Comparison of ENCODE assay signal across 11 cellular contexts in the genomic region with DNA sequence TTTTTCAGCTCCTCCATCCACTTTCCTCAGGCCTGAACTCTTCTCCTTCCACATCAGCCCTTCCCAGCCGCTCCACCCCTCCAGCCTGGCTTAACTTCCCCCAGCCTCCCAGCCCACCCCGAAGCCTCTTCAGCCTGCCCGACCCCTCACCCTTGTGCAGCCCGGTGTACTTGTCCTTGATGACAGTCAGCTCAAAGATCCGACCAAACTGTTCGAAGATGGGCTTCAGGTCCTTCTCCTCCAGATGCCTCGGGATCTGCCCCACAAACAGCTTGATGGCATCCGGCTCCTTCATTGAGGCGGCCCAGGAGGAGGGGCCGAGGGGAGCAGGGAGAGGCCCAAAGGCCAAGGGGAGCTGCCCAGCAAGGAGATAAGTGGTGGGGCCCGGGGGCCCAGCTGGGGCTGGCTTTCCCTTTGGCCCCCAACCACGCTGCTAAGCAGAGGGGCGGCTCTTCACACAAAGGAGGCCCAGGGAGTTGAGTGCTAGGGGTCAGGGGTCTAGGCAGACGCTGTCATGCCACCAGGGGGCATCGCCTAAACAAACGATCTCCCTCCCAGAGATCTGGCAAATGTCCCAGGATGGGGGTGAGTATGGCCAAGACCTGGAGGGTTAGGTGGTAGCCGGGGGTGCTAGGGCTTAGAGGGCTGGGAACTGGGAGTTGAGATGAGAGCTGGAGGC. TPM values are rescaled to one million over a fixed set of nuclear protein-coding genes. Genes with fewer than 3 reads are reported as not detected.
A peak's percentile ranks its signal among the peaks of the same experiment; 100 is the strongest.
DNase-seq lines count a peak whose midpoint lies in the region; ATAC-seq and TF ChIP-seq lines count a peak whose summit lies in the region.
"Had no signal": no experiment of that assay in that cellular context is flagged by ENCODE, and none has a peak within 500 bp of the region (broad histone marks: within the 10 kb centered on the region; RNA-seq: fewer than 3 reads in every experiment).

No MANE protein-coding gene starts in this region.

- H3K27ac Mint-ChIP-seq in neural progenitor cell = no peak overlapping the region
- no peak overlapping the region for H3K27ac Mint-ChIP-seq in activated CD8-positive, alpha-beta memory T cell treated with anti-CD3 and anti-CD28 coated beads, Interleukin-2, amount 10 ng/mL, durations not matched to agents 7 days and 5 days
- H3K27ac Mint-ChIP-seq: activated naive CD4-positive, alpha-beta T cell treated with anti-CD3 and anti-CD28 coated beads for 36 hours had no signal

- H3K27ac ChIP-seq in HCT116 (ENCODE audit: low read depth, low read length) (no peak overlapping the region), angular gyrus (ENCODE audit: low read depth, low read length) (peak overlapping the region; percentile 31), neural progenitor cell (no peak overlapping the region)
- H3K27ac ChIP-seq: esophagus muscularis mucosa, uterus had no signal

- H3K9me3 Mint-ChIP-seq in neural progenitor cell = no peaks in the 10 kb centered on the region
- no peaks in the 10 kb centered on the region for H3K9me3 Mint-ChIP-seq in activated CD8-positive, alpha-beta memory T cell treated with anti-CD3 and anti-CD28 coated beads, Interleukin-2, amount 10 ng/mL, durations not matched to agents 7 days and 5 days (ENCODE audit: low read depth)
- H3K9me3 Mint-ChIP-seq: activated naive CD4-positive, alpha-beta T cell treated with anti-CD3 and anti-CD28 coated beads for 36 hours had no signal

- DNase-seq in HCT116 (ENCODE audit: low read depth, low spot score) = no peak
- DNase-seq in NCI-H1694 treated with DMSO at 0.1 percent for 48 hours (lab: John Stamatoyannopoulos, UW) = peak; percentile 72
- peak; percentile 80 for DNase-seq in neural progenitor cell (ENCODE audit: low spot score)
- no peak for DNase-seq in SKM-1 (lab: John Stamatoyannopoulos, UW; ENCODE audit: unreplicated experiment)
- no peak for DNase-seq in activated CD8-positive, alpha-beta memory T cell treated with anti-CD3 and anti-CD28 coated beads, Interleukin-2, amount 10 ng/mL, durations not matched to agents 7 days and 5 days
- DNase-seq: activated naive CD4-positive, alpha-beta T cell treated with anti-CD3 and anti-CD28 coated beads for 36 hours; uterus had no signal

- H3K4me1 Mint-ChIP-seq in neural progenitor cell = peaks cover 65% of the 10 kb centered on the region
- H3K4me1 Mint-ChIP-seq in activated CD8-positive, alpha-beta memory T cell treated with anti-CD3 and anti-CD28 coated beads, Interleukin-2, amount 10 ng/mL, durations not matched to agents 7 days and 5 days = peaks cover 14% of the 10 kb centered on the region

- no peaks in the 10 kb centered on the region for H3K9me2 ChIP-seq in HCT116 (ENCODE audit: insufficient read depth)

- CTCF ChIA-PET in HCT116 (lab: Charles Lee) = no interaction called here
- CTCF ChIA-PET in activated CD8-positive, alpha-beta memory T cell treated with anti-CD3 and anti-CD28 coated beads, Interleukin-2, amount 10 ng/mL, durations not matched to agents 7 days and 5 days (lab: Charles Lee) = interaction anchor here (0.9 to 2.5 kb wide), 2 partner anchors 10 to 121 kb away, joined by 3 to 9 read pairs; no protein-coding TSS in a partner anchor

- H2AFZ ChIP-seq in HCT116 (ENCODE audit: low read depth, low read length, poor library complexity, severe bottlenecking) (no peak overlapping the region), neural progenitor cell (replicated peaks) (no peak overlapping the region)

- TF ChIP-seq RAD21 in HCT116 (IDR thresholded peaks at IDR 0.05; ENCODE audit: low read depth) = no peak; the same call in 1 of the 2 replicates

- POLR2A ChIA-PET in HCT116 (lab: Charles Lee) = no interaction called here

- H3K36me3 Mint-ChIP-seq in neural progenitor cell = no peaks in the 10 kb centered on the region
- H3K36me3 Mint-ChIP-seq in activated CD8-positive, alpha-beta memory T cell treated with anti-CD3 and anti-CD28 coated beads, Interleukin-2, amount 10 ng/mL, durations not matched to agents 7 days and 5 days = no peaks in the 10 kb centered on the region

- ATAC-seq in HCT116 (0 out of 2 replicates have a peak, but pooled peaks have one; percentile 25), HG03442 (IDR thresholded peaks at IDR 0.05; ENCODE audit: unreplicated experiment) (no peak)
- no peak for ATAC-seq in activated CD8-positive, alpha-beta memory T cell treated with anti-CD3 and anti-CD28 coated beads, Interleukin-2, amount 10 ng/mL, durations not matched to agents 7 days and 5 days

- H3K36me3 ChIP-seq in HCT116 (ENCODE audit: control insufficient read depth in 1 of 2, insufficient read depth in 2 of 2, low read length in 2 of 2) = no peaks in the 10 kb centered on the region
- H3K36me3 ChIP-seq in neural progenitor cell = no peaks in the 10 kb centered on the region
- H3K36me3 ChIP-seq: esophagus muscularis mucosa, uterus had no signal

- H3K4me2 ChIP-seq in HCT116 (ENCODE audit: low read length) = no peak overlapping the region
- H3K4me2 ChIP-seq in neural progenitor cell = peak overlapping the region; percentile 92

- no peaks in the 10 kb centered on the region for H3K9me3 ChIP-seq in HCT116 (ENCODE audit: control insufficient read depth in 1 of 2, insufficient read depth in 1 of 2, low read depth in 1 of 2, low read length in 2 of 2)
- no peaks in the 10 kb centered on the region for H3K9me3 ChIP-seq in neural progenitor cell (ENCODE audit: low read depth)
- H3K9me3 ChIP-seq: esophagus muscularis mucosa, uterus had no signal

- RAD21 ChIA-PET in HCT116 (lab: Charles Lee; ENCODE audit: low non-redundant PET in 1 of 2, low total read pairs in 2 of 2, uncharacterized antibody in 2 of 2, unreplicated experiment in 2 of 2) = no interaction called here

- H3K9ac ChIP-seq in HCT116 (ENCODE audit: low read length) (no peak overlapping the region), neural progenitor cell (no peak overlapping the region)

- H3K4me3 ChIP-seq in HCT116 (replicated peaks in 1 of 2; ENCODE audit: low read depth in 1 of 2, low read length in 2 of 2) = no peak overlapping the region
- peak overlapping the region; percentile 48 for H3K4me3 ChIP-seq in neural progenitor cell
- H3K4me3 ChIP-seq: uterus had no signal

- H3K4me3 Mint-ChIP-seq in neural progenitor cell = peak overlapping the region; percentile 87
- H3K4me3 Mint-ChIP-seq in activated CD8-positive, alpha-beta memory T cell treated with anti-CD3 and anti-CD28 coated beads, Interleukin-2, amount 10 ng/mL, durations not matched to agents 7 days and 5 days = no peak overlapping the region
- H3K4me3 Mint-ChIP-seq: activated naive CD4-positive, alpha-beta T cell treated with anti-CD3 and anti-CD28 coated beads for 36 hours had no signal

- intact Hi-C loops in HCT116 (cut with micrococcal nuclease) = no loop called here

- H3K27me3 Mint-ChIP-seq in neural progenitor cell (ENCODE audit: insufficient read depth, low read depth) = peaks cover 46% of the 10 kb centered on the region
- H3K27me3 Mint-ChIP-seq in activated CD8-positive, alpha-beta memory T cell treated with anti-CD3 and anti-CD28 coated beads, Interleukin-2, amount 10 ng/mL, durations not matched to agents 7 days and 5 days = peaks cover 60% of the 10 kb centered on the region

- TF ChIP-seq POLR2A in HCT116 (IDR thresholded peaks at IDR 0.05; ENCODE audit: borderline replicate concordance, extremely low read depth, insufficient read depth, insufficient read length) = no peak

- H4K20me1 ChIP-seq in HCT116 (ENCODE audit: insufficient read depth) (no peaks in the 10 kb centered on the region), neural progenitor cell (ENCODE audit: low read depth) (peaks cover 15% of the 10 kb centered on the region)

- H3K27me3 ChIP-seq in HCT116 (ENCODE audit: insufficient read depth, low read length) (peaks cover 28% of the 10 kb centered on the region), neural progenitor cell (peaks cover 40% of the 10 kb centered on the region)
- H3K27me3 ChIP-seq: uterus had no signal

- H3K4me1 ChIP-seq in HCT116 (ENCODE audit: control insufficient read depth in 1 of 2, insufficient read depth in 2 of 2, low read length in 2 of 2) (no peaks in the 10 kb centered on the region), neural progenitor cell (peaks cover 26% of the 10 kb centered on the region)
- H3K4me1 ChIP-seq: uterus had no signal

- no TSS peak for BruUV-seq in HCT116 (replicated peaks; lab: Mats Ljungman, UMichigan)

- peaks cover 27% of the 10 kb centered on the region for H3F3A ChIP-seq in neural progenitor cell (ENCODE audit: low read depth)

- no peaks in the 10 kb centered on the region for H3K79me2 ChIP-seq in HCT116 (ENCODE audit: insufficient read depth, low read length)
- no peaks in the 10 kb centered on the region for H3K79me2 ChIP-seq in neural progenitor cell (ENCODE audit: low read depth)

- TF ChIP-seq CTCF in HCT116 (IDR thresholded peaks at IDR 0.05 in 2 of 3, conservative IDR thresholded peaks at IDR 0.05 in 1 of 3; ENCODE audit: borderline replicate concordance in 1 of 3, insufficient read depth in 1 of 3, low read depth in 2 of 3, low read length in 2 of 3) (0 out of 6 replicates have a peak, but pooled peaks of 1 of the 3 experiments have one; percentile 23), neural progenitor cell (IDR thresholded peaks at IDR 0.05) (peak; percentile 62)

TF ChIP-seq in HCT116, 20 proteins besides CTCF, POLR2A, EP300 and RAD21 (continues in another document):
- TF ChIP-seq POLR2AphosphoS5 (IDR thresholded peaks at IDR 0.05; ENCODE audit: low read depth, low read length) (no peak), CEBPB (IDR thresholded peaks at IDR 0.05; ENCODE audit: low read depth) (no peak)

RNA-seq across cellular contexts. Expression of gene CELF3, which starts 0.7 kb away (rescaled TPM):
- total RNA-seq in HCT116 (2021; ENCODE audit: unreplicated experiment) = not detected
- 0.02 and 0.04 TPM in 2 replicates for polyA plus RNA-seq in HCT116 (2012)
- total RNA-seq in neural progenitor cell (ENCODE audit: low replicate concordance) = 0.17 and 1.1 TPM in 2 replicates
- total RNA-seq in activated CD8-positive, alpha-beta memory T cell treated with anti-CD3 and anti-CD28 coated beads, Interleukin-2, amount 10 ng/mL, durations not matched to agents 7 days and 5 days = not detected
- total RNA-seq: activated naive CD4-positive, alpha-beta T cell treated with anti-CD3 and anti-CD28 coated beads for 36 hours; mesenteric fat pad had no signal

RNA-seq across cellular contexts. Expression of gene RIIAD1, which starts 5.5 kb away (rescaled TPM):
- total RNA-seq in HCT116 (2021; ENCODE audit: unreplicated experiment) (0.12 TPM), neural progenitor cell (ENCODE audit: low replicate concordance) (not detected in 2 replicates)
- not detected in 2 replicates for polyA plus RNA-seq in HCT116 (2012)
- total RNA-seq in activated CD8-positive, alpha-beta memory T cell treated with anti-CD3 and anti-CD28 coated beads, Interleukin-2, amount 10 ng/mL, durations not matched to agents 7 days and 5 days = not detected
- total RNA-seq: activated naive CD4-positive, alpha-beta T cell treated with anti-CD3 and anti-CD28 coated beads for 36 hours; mesenteric fat pad had no signal

RNA-seq across cellular contexts. Expression of gene MRPL9, which starts 47.4 kb away (rescaled TPM):
- total RNA-seq in HCT116 (2021; ENCODE audit: unreplicated experiment) (94.5 TPM), neural progenitor cell (ENCODE audit: low replicate concordance) (86.4 and 91.0 TPM in 2 replicates)
- polyA plus RNA-seq in HCT116 (2012) = 64.1 and 85.2 TPM in 2 replicates
- 100 to 1,000 TPM; 111 to 127 TPM for total RNA-seq in activated CD8-positive, alpha-beta memory T cell treated with anti-CD3 and anti-CD28 coated beads, Interleukin-2, amount 10 ng/mL, durations not matched to agents 7 days and 5 days

Comparison
In these comparisons a context has a peak if more than half of its experiments do, and no peak if none do; other contexts are left out.
1. DNase-seq: peak in NCI-H1694 treated with DMSO at 0.1 percent for 48 hours (single experiment) and neural progenitor cell (single experiment); none in HCT116 (single experiment), SKM-1 (single experiment) and activated CD8-positive, alpha-beta memory T cell treated with anti-CD3 and anti-CD28 coated beads, Interleukin-2, amount 10 ng/mL, durations not matched to agents 7 days and 5 days (single experiment).